31 cellular contexts compared by ENCODE assay signal in the genomic region with DNA sequence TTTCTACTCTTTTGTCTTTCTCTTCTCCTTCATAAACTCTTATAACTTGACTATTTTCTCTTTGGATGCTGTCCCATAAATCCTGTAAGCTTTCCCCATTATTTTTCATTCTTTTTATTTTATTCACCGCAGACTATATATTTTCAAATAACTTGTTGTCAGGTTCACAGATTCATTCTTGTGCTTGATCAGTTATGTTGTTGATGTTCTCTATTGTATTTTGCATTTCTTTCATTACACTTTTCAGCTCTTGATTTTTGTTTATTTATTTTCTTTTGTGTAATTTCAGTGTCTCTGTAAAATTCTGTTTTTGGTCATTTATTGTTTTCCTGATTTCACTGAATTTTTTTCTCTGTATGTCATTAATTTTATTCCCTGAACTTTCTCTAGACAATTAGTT.
"Had no signal": no experiment of that assay in that cellular context is flagged by ENCODE, and none has a peak within 500 bp of the region (broad histone marks: within the 10 kb centered on the region; RNA-seq: fewer than 3 reads in every experiment).

No MANE protein-coding gene starts in this region.

- H3K36me3 ChIP-seq: left lung, lower lobe of right lung, pancreas, prostate gland, sigmoid colon, suprapubic skin, thoracic aorta, upper lobe of right lung had no signal

- H3K4me3 Mint-ChIP-seq: immature natural killer cell; naive thymus-derived CD8-positive, alpha-beta T cell; nephron; neural crest cell; stimulated activated effector memory CD8-positive, alpha-beta T cell treated with anti-CD3 and anti-CD28 coated beads, Interleukin-12 subunit alpha, Interleukin-12 subunit beta, amount 100 ng/mL, for 72 hours; stimulated activated naive CD8-positive, alpha-beta T cell treated with anti-CD3 and anti-CD28 coated beads, Interleukin-15, Interleukin-2, amounts not matched to agents 100 ng/mL and 50 ng/mL, for 24 hours had no signal

- H3K36me3 Mint-ChIP-seq: stimulated activated effector memory CD8-positive, alpha-beta T cell treated with anti-CD3 and anti-CD28 coated beads, Interleukin-12 subunit alpha, Interleukin-12 subunit beta, amount 100 ng/mL, for 72 hours had no signal

- ATAC-seq: left colon; left lung; lower lobe of right lung; naive thymus-derived CD8-positive, alpha-beta T cell; pancreas; right cardiac atrium; stimulated activated effector memory CD8-positive, alpha-beta T cell treated with anti-CD3 and anti-CD28 coated beads, Interleukin-12 subunit alpha, Interleukin-12 subunit beta, amount 100 ng/mL, for 72 hours; upper lobe of right lung had no signal

- H3K27me3 Mint-ChIP-seq: naive thymus-derived CD8-positive, alpha-beta T cell; stimulated activated naive CD8-positive, alpha-beta T cell treated with anti-CD3 and anti-CD28 coated beads, Interleukin-15, Interleukin-2, amounts not matched to agents 100 ng/mL and 50 ng/mL, for 24 hours had no signal

- H3K27ac ChIP-seq: left lung, lower lobe of right lung, pancreas, prostate gland, sigmoid colon, spleen, suprapubic skin, thoracic aorta, tibial artery, upper lobe of right lung had no signal

- H3K4me1 Mint-ChIP-seq: immature natural killer cell; naive thymus-derived CD8-positive, alpha-beta T cell; nephron; stimulated activated effector memory CD8-positive, alpha-beta T cell treated with anti-CD3 and anti-CD28 coated beads, Interleukin-12 subunit alpha, Interleukin-12 subunit beta, amount 100 ng/mL, for 72 hours had no signal

- H3K27me3 ChIP-seq: left lung, pancreas, sigmoid colon, spleen, suprapubic skin, tibial artery, upper lobe of right lung had no signal

- H3K27ac Mint-ChIP-seq: immature natural killer cell; nephron; stimulated activated effector memory CD8-positive, alpha-beta T cell treated with anti-CD3 and anti-CD28 coated beads, Interleukin-12 subunit alpha, Interleukin-12 subunit beta, amount 100 ng/mL, for 72 hours; stimulated activated naive CD8-positive, alpha-beta T cell treated with anti-CD3 and anti-CD28 coated beads, Interleukin-15, Interleukin-2, amounts not matched to agents 100 ng/mL and 50 ng/mL, for 24 hours had no signal

- H3K4me3 ChIP-seq: left lung, lower lobe of right lung, pancreas, prostate gland, sigmoid colon, spleen, suprapubic skin, thoracic aorta, tibial artery, upper lobe of right lung had no signal

- H3K9me3 ChIP-seq: lower lobe of right lung, pancreas, prostate gland, sigmoid colon, suprapubic skin had no signal

- FAIRE-seq: islet of Langerhans, urothelium cell line had no signal

- H3K4me1 ChIP-seq: left lung, lower lobe of right lung, pancreas, prostate gland, sigmoid colon, spleen, suprapubic skin, tibial artery, upper lobe of right lung had no signal

- DNase-seq: hypothalamus; immature natural killer cell; kidney; left colon; left lung; lower lobe of right lung; mammary epithelial cell; mesenchymal stem cell; naive thymus-derived CD8-positive, alpha-beta T cell; nucleus accumbens; pancreas; posterior cingulate gyrus; retina; right cardiac atrium; sigmoid colon; small intestine; spleen; stimulated activated CD4-positive, alpha-beta T cell treated with anti-CD3 and anti-CD28 coated beads, Interleukin-4, amount 100 ng/mL, for 24 hours; stimulated activated naive CD4-positive, alpha-beta T cell; tibial artery; trophoblast cell; upper lobe of right lung had no signal
